ENCODE assay signal across 1 cellular context in the genomic region with DNA sequence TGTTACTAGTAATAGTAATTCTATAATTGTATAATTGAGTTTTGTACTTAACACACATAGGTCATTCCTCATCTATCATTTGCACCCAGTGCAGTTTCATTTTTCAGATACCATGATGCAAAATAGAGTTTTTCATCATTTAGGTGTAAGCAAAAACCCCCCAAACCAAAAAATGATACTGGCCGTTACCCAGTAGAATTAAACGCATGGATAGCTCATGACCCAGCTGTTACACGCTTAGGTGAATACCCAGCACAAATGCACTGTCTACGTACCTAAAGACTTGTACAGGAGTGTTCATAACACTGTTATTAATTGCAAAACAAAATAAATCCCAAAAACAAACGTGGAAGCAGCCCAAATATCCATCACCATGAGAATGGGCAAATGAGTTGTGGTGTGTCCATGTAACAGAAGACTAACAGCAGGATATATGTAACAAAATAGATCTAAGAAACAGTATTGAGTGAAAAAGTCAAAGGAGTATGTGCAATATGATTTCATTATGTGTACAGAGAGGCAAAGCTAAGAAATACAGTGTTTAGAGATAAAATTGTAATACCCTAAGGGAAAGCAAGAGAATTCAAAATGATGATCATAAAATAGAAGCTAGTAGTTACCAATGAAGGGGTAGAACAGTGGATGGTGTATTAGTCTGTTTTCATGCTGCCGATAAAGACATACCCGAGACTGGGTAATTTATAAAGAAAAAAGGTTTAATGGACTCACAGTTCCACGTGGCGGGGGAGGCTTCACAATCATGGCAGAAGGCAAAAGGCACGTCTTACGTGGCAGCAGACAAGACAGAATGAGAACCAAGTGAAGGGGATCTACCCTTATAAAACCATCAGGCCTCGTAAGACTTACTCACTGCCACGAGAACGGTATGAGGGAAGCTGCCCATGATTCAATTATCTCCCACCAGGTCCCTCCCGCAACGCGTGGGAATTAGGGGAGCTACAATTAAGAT.
TF ChIP-seq lines count a peak whose summit lies in the region.

No MANE protein-coding gene starts in this region.

TF ChIP-seq in A549, 52 proteins besides CTCF, POLR2A, EP300 and RAD21 (continued from another document):
- TF ChIP-seq, protein P1, sequence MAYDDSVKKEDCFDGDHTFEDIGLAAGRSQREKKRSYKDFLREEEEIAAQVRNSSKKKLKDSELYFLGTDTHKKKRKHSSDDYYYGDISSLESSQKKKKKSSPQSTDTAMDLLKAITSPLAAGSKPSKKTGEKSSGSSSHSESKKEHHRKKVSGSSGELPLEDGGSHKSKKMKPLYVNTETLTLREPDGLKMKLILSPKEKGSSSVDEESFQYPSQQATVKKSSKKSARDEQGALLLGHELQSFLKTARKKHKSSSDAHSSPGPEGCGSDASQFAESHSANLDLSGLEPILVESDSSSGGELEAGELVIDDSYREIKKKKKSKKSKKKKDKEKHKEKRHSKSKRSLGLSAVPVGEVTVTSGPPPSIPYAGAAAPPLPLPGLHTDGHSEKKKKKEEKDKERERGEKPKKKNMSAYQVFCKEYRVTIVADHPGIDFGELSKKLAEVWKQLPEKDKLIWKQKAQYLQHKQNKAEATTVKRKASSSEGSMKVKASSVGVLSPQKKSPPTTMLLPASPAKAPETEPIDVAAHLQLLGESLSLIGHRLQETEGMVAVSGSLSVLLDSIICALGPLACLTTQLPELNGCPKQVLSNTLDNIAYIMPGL (CRISPR knock-in tag; IDR thresholded peaks at IDR 0.05; ENCODE audit: borderline replicate concordance) = peak; percentile 89
- TF ChIP-seq ELK1 (IDR thresholded peaks at IDR 0.05; ENCODE audit: low read depth, low read length) (no peak), ATOH8 (CRISPR knock-in tag; IDR thresholded peaks at IDR 0.05; ENCODE audit: low read depth) (peak; percentile 70), BHLHE40 (IDR thresholded peaks at IDR 0.05; ENCODE audit: low read depth, low read length) (no peak), FOSB (CRISPR knock-in tag; IDR thresholded peaks at IDR 0.05) (peak; percentile 98), NFE2L2 (conservative IDR thresholded peaks at IDR 0.05; ENCODE audit: low read length) (no peak), TP53 (CRISPR knock-in tag; IDR thresholded peaks at IDR 0.05) (peak; percentile 94), JUNB (IDR thresholded peaks at IDR 0.05) (0 out of 2 replicates have a peak, but pooled peaks have one; percentile 14), PHF8 (IDR thresholded peaks at IDR 0.05; ENCODE audit: borderline replicate concordance, low read depth) (no peak), CHD4 (IDR thresholded peaks at IDR 0.05; ENCODE audit: borderline replicate concordance) (no peak), HOXB5 (CRISPR knock-in tag; IDR thresholded peaks at IDR 0.05) (peak; percentile 33; the same call in 1 of the 2 replicates), HEYL (CRISPR knock-in tag; IDR thresholded peaks at IDR 0.05) (0 out of 2 replicates have a peak, but pooled peaks have one; percentile 20), REST (IDR thresholded peaks at IDR 0.05) (no peak; the same call in 1 of the 2 replicates), HES2 (IDR thresholded peaks at IDR 0.05) (no peak), RNF2 (IDR thresholded peaks at IDR 0.05; ENCODE audit: borderline replicate concordance, low read depth) (no peak), MYC (IDR thresholded peaks at IDR 0.05; ENCODE audit: borderline replicate concordance, low read length) (no peak), SREBF2 (IDR thresholded peaks at IDR 0.05) (no peak), RCOR1 (IDR thresholded peaks at IDR 0.05; ENCODE audit: low read depth, low read length) (no peak), MAFK (IDR thresholded peaks at IDR 0.05; ENCODE audit: partially characterized antibody) (no peak), POLR2AphosphoS2 (conservative IDR thresholded peaks at IDR 0.05; ENCODE audit: low read length) (peak; percentile 100), MAX (IDR thresholded peaks at IDR 0.05) (no peak), ZFP36 (IDR thresholded peaks at IDR 0.05; ENCODE audit: borderline replicate concordance, partially characterized antibody) (no peak), CHD2 (IDR thresholded peaks at IDR 0.05; ENCODE audit: low read length, partially characterized antibody) (no peak), EHMT2 (IDR thresholded peaks at IDR 0.05; ENCODE audit: low read depth) (no peak), JUN (IDR thresholded peaks at IDR 0.05) (peak; percentile 7 to 64; a peak in 3 of 5 replicates), EHF (CRISPR knock-in tag; IDR thresholded peaks at IDR 0.05) (peak; percentile 77), CBX2 (IDR thresholded peaks at IDR 0.05; ENCODE audit: borderline replicate concordance, low read depth) (no peak), ZSCAN20 (CRISPR knock-in tag; IDR thresholded peaks at IDR 0.05) (peak; percentile 70; the same call in 1 of the 2 replicates), SMC3 (IDR thresholded peaks at IDR 0.05) (no peak), HDAC2 (IDR thresholded peaks at IDR 0.05) (no peak), HOXA7 (CRISPR knock-in tag; IDR thresholded peaks at IDR 0.05) (peak; percentile 97), RARB (CRISPR knock-in tag; IDR thresholded peaks at IDR 0.05) (peak; percentile 89), RFX5 (IDR thresholded peaks at IDR 0.05) (no peak), CEBPB (IDR thresholded peaks at IDR 0.05) (no peak), E2F6 (IDR thresholded peaks at IDR 0.05; ENCODE audit: borderline replicate concordance, low read depth) (no peak), FOSL2 (IDR thresholded peaks at IDR 0.05) (no peak), FOSL2 (CRISPR knock-in tag; IDR thresholded peaks at IDR 0.05) (peak; percentile 45), MAZ (IDR thresholded peaks at IDR 0.05; ENCODE audit: borderline replicate concordance, low read depth, low read length) (no peak), NR3C1 (IDR thresholded peaks at IDR 0.05) (no peak), CBX8 (IDR thresholded peaks at IDR 0.05) (no peak), GATA3 (IDR thresholded peaks at IDR 0.05; ENCODE audit: borderline replicate concordance) (no peak), ZC3H11A (IDR thresholded peaks at IDR 0.05) (no peak), HOXB13 (CRISPR knock-in tag; IDR thresholded peaks at IDR 0.05; ENCODE audit: low read depth) (no peak), TFCP2L1 (CRISPR knock-in tag; IDR thresholded peaks at IDR 0.05) (peak; percentile 97), KDM5A (IDR thresholded peaks at IDR 0.05) (no peak), FOXS1 (CRISPR knock-in tag; IDR thresholded peaks at IDR 0.05) (no peak)
